Comparison of ENCODE assay signal across 11 cellular contexts in genomic region chr11:22787055-22787454, GRCh38.
"Had no signal": no experiment of that assay in that cellular context is flagged by ENCODE, and none has a peak within 500 bp of the region (broad histone marks: within the 10 kb centered on the region; RNA-seq: fewer than 3 reads in every experiment).

No MANE protein-coding gene starts in this region.

- H3K27me3 ChIP-seq: heart right ventricle, sigmoid colon, stomach, transverse colon had no signal

- ATAC-seq: heart right ventricle had no signal

- H3K4me3 Mint-ChIP-seq: naive thymus-derived CD4-positive, alpha-beta T cell; nephron progenitor cell had no signal

- H3K4me1 Mint-ChIP-seq: nephron progenitor cell had no signal

- H2AFZ ChIP-seq: parathyroid adenoma had no signal

- H3K36me3 Mint-ChIP-seq: naive thymus-derived CD4-positive, alpha-beta T cell had no signal

- H3K79me2 ChIP-seq: parathyroid adenoma had no signal

- DNase-seq: heart right ventricle; psoas muscle; sigmoid colon; stimulated activated CD4-positive, alpha-beta T cell treated with anti-CD3 and anti-CD28 coated beads, Interleukin-12 subunit alpha, Interleukin-12 subunit beta, amount 100 ng/mL, for 4 hours; stomach had no signal

- H3K9me3 Mint-ChIP-seq: naive thymus-derived CD4-positive, alpha-beta T cell had no signal

- H3K27ac Mint-ChIP-seq: naive thymus-derived CD4-positive, alpha-beta T cell; nephron progenitor cell had no signal

- H3K4me1 ChIP-seq: parathyroid adenoma, psoas muscle, sigmoid colon, stomach, transverse colon had no signal

- H3K9ac ChIP-seq: parathyroid adenoma had no signal

- H3K27ac ChIP-seq: heart right ventricle, parathyroid adenoma, psoas muscle, sigmoid colon, skin epidermis, stomach, thoracic aorta, transverse colon had no signal

- H3K4me3 ChIP-seq: heart right ventricle, psoas muscle, sigmoid colon, skin epidermis, stomach, thoracic aorta, transverse colon had no signal

- H3K9me3 ChIP-seq: psoas muscle, sigmoid colon, thoracic aorta, transverse colon had no signal

- H3K36me3 ChIP-seq: heart right ventricle, sigmoid colon, stomach, thoracic aorta, transverse colon had no signal
